Comparison of ENCODE assay signal across 8 cellular contexts in genomic region chr22:37849089-37849751, GRCh38. TPM values are rescaled to one million over a fixed set of nuclear protein-coding genes. Genes with fewer than 3 reads are reported as not detected.
DNase-seq lines count a peak whose midpoint lies in the region; ATAC-seq and TF ChIP-seq lines count a peak whose summit lies in the region.

Gene EIF3L (plus strand): TSS chr22:37849419. CDS start chr22:37849450, 31 bp downstream.

- ATAC-seq in GM18520 (IDR thresholded peaks at IDR 0.05; ENCODE audit: unreplicated experiment) (peak; percentile 49), HG03108 (IDR thresholded peaks at IDR 0.05; ENCODE audit: unreplicated experiment) (peak; percentile 56)

- H3K9me3 ChIP-seq in spleen = no peaks in the 10 kb centered on the region

- H3K4me1 ChIP-seq in spleen = peaks cover 13 to 72% (median 47%) of the 10 kb centered on the region in 6 donors

- intact Hi-C loops in spleen (cut with DNase I; ENCODE audit: low total_unique reads) = no loop called here

- TF ChIP-seq POLR2A in spleen (IDR thresholded peaks at IDR 0.05) = peak; percentile 34 to 55 (median 50)

- TF ChIP-seq CTCF in spleen (IDR thresholded peaks at IDR 0.05 in 8 of 11, conservative IDR thresholded peaks at IDR 0.05 in 3 of 11) = peak in 1 of 11 experiments; percentile 21

- no peaks in the 10 kb centered on the region for H3K27me3 ChIP-seq in spleen (replicated peaks in 1 of 7)

- 0 to 1% (median 1%) methylated on average over 35 to 49 of the region's 49 CpGs for WGBS in spleen, 5 donors

- H3K4me3 ChIP-seq in spleen = peak within 1 kb of the TSS; percentile 56 to 97 (median 82)

- H3K27ac ChIP-seq in spleen = peak within 1 kb of the TSS; percentile 72 to 97 (median 94)

- H3K36me3 ChIP-seq in spleen = peaks cover 0 to 38% (median 30%) of the 10 kb centered on the region in 6 donors

- DNase-seq in A172 (ENCODE audit: low spot score) (peak; percentile 71), NCI-H345 (lab: John Stamatoyannopoulos, UW) (peak; percentile 84), inferior parietal cortex (ENCODE audit: extremely low spot score) (peak; percentile 95), spleen (peak; percentile 98)
- DNase-seq in activated CD4-positive, CD25-positive, alpha-beta regulatory T cell treated with anti-CD3 and anti-CD28 coated beads, Interleukin-2, amount 50 U/mL, for 16 hours (ENCODE audit: low read depth, low spot score) = peak; percentile 76
- DNase-seq in central memory CD4-positive, alpha-beta T cell = peak; percentile 85

RNA-seq across cellular contexts. Expression of gene EIF3L, which starts in this region (rescaled TPM):
- 161 and 170 TPM in 2 replicates for total RNA-seq in A172 (2014; rRNA removed; shearing (Covaris generic))
- total RNA-seq in spleen = 100 to 1,000 TPM; 254 to 407 (median 337) TPM
- polyA plus RNA-seq in spleen = 100 to 1,000 TPM; 275 to 364 (median 331) TPM

Comparison
In these comparisons a context has a peak if more than half of its experiments do, and no peak if none do; other contexts are left out.
1. Peak in every context shown above with its lines: DNase-seq, ATAC-seq, H3K4me3 ChIP-seq and H3K27ac ChIP-seq.